9 cellular contexts compared by ENCODE assay signal in the genomic region with DNA sequence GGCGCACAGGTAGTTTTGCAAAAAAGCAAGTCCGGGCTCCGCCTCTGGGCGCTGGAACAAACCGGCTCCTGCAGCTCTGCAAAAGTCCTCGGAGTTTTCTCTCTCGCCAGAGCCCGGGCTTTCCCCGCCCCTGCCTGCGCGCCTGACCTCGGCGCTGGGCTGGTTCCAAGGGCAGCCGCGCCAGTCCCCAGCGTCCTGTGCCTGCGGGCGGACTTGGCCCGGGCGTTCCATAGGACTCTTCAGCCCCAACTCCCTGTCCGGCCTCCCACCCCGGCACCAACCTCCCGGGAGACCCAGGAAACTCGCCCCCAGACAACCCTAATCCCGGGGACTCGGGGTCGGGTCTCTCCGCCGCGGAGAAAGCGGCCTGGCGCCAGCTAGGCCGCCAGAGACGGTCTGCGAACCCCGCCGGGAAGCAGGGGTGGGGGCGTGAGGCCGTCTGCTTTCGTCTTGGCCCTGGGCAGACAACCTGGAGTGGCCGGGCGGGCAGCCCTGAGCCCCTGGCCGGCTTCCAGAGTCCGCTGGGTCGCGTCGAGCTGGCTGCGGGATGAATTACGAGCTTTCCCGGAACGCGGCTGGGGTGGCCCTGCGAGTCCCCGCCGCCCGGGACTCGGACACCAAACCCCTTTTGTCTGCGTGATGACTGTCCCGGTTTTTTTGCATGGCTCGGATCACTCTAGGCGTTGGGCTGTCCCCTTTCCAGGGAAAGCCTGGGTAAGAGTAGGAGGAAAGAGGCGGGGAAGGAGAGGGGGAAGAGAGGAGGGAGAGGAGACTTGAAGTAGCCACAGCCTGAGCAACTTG. TPM values are rescaled to one million over a fixed set of nuclear protein-coding genes. Genes with fewer than 3 reads are reported as not detected.
A peak's percentile ranks its signal among the peaks of the same experiment; 100 is the strongest.
DNase-seq lines count a peak whose midpoint lies in the region; ATAC-seq and TF ChIP-seq lines count a peak whose summit lies in the region.
"Had no signal": no experiment of that assay in that cellular context is flagged by ENCODE, and none has a peak within 500 bp of the region (broad histone marks: within the 10 kb centered on the region; RNA-seq: fewer than 3 reads in every experiment).

No MANE protein-coding gene starts in this region.

- H3K36me3 Mint-ChIP-seq in CD4-positive, alpha-beta memory T cell: peaks cover 0 to 7% of the 10 kb centered on the region in 2 donors
- no peaks in the 10 kb centered on the region for H3K36me3 Mint-ChIP-seq in CD4-positive, alpha-beta T cell (ENCODE audit: low read depth)
- H3K36me3 Mint-ChIP-seq: activated naive CD8-positive, alpha-beta T cell treated with anti-CD3 and anti-CD28 coated beads, Interleukin-2, amount 10 ng/mL, durations not matched to agents 7 days and 5 days had no signal

- no peak overlapping the region for H2AFZ ChIP-seq in parathyroid adenoma

- no peak overlapping the region for H3K27ac Mint-ChIP-seq in CD4-positive, alpha-beta memory T cell
- H3K27ac Mint-ChIP-seq in CD4-positive, alpha-beta T cell: no peak overlapping the region
- H3K27ac Mint-ChIP-seq: activated naive CD8-positive, alpha-beta T cell treated with anti-CD3 and anti-CD28 coated beads, Interleukin-2, amount 10 ng/mL, durations not matched to agents 7 days and 5 days had no signal

- ATAC-seq in RWPE2 (ENCODE audit: low read depth): peak; percentile 72
- peak; percentile 78 to 89 (median 86) for ATAC-seq in heart right ventricle
- no peak for ATAC-seq in GM21447 (IDR thresholded peaks at IDR 0.05; ENCODE audit: unreplicated experiment)
- no peak for ATAC-seq in CD4-positive, alpha-beta T cell (ENCODE audit: poor library complexity)

- no peaks in the 10 kb centered on the region for H3K79me2 ChIP-seq in parathyroid adenoma

- no peaks in the 10 kb centered on the region for H3K9me3 ChIP-seq in RWPE2 (ENCODE audit: severe bottlenecking)
- H3K9me3 ChIP-seq in heart right ventricle: peaks cover 0 to 9% (median 0%) of the 10 kb centered on the region in 11 donors
- H3K9me3 ChIP-seq in parathyroid adenoma (ENCODE audit: control insufficient read depth, low read length): no peaks in the 10 kb centered on the region
- no peaks in the 10 kb centered on the region for H3K9me3 ChIP-seq in CD4-positive, alpha-beta memory T cell (ENCODE audit: control insufficient read depth in 1 of 2, low read length in 2 of 2)
- no peaks in the 10 kb centered on the region for H3K9me3 ChIP-seq in CD4-positive, alpha-beta T cell (ENCODE audit: control insufficient read depth, low read length)

- H3K36me3 ChIP-seq in BJ (ENCODE audit: control insufficient read depth, insufficient read depth, low read length) (no peaks in the 10 kb centered on the region), RWPE2 (ENCODE audit: low read depth) (no peaks in the 10 kb centered on the region), heart right ventricle (peaks cover 0 to 8% (median 0%) of the 10 kb centered on the region in 9 donors), parathyroid adenoma (ENCODE audit: control insufficient read depth, insufficient read depth, low read length) (no peaks in the 10 kb centered on the region)
- H3K36me3 ChIP-seq in CD4-positive, alpha-beta memory T cell (ENCODE audit: insufficient read depth, low read length): no peaks in the 10 kb centered on the region

- H3K9me3 Mint-ChIP-seq in CD4-positive, alpha-beta memory T cell: peaks cover 0 to 23% (median 10%) of the 10 kb centered on the region in 8 donors
- no peaks in the 10 kb centered on the region for H3K9me3 Mint-ChIP-seq in CD4-positive, alpha-beta T cell

- 1% methylated on average over 56 to 62 of the region's 62 CpGs for WGBS in heart right ventricle, 2 donors

- H3K4me3 Mint-ChIP-seq in CD4-positive, alpha-beta memory T cell: no peak overlapping the region
- H3K4me3 Mint-ChIP-seq in CD4-positive, alpha-beta T cell: no peak overlapping the region
- H3K4me3 Mint-ChIP-seq: activated naive CD8-positive, alpha-beta T cell treated with anti-CD3 and anti-CD28 coated beads, Interleukin-2, amount 10 ng/mL, durations not matched to agents 7 days and 5 days had no signal

- no peaks in the 10 kb centered on the region for H3K4me1 ChIP-seq in RWPE2 (ENCODE audit: insufficient read depth, poor library complexity, severe bottlenecking)
- H3K4me1 ChIP-seq in heart right ventricle: peaks cover 0 to 14% (median 2%) of the 10 kb centered on the region in 9 donors
- H3K4me1 ChIP-seq in parathyroid adenoma: no peaks in the 10 kb centered on the region
- no peaks in the 10 kb centered on the region for H3K4me1 ChIP-seq in CD4-positive, alpha-beta memory T cell (ENCODE audit: insufficient read depth, low read length)

- H3K4me3 ChIP-seq in BJ (ENCODE audit: low read depth, low read length) (peak overlapping the region; percentile 64), RWPE2 (ENCODE audit: severe bottlenecking) (peak overlapping the region; percentile 30), heart right ventricle (peak overlapping the region; percentile 18 to 60 (median 52)), parathyroid adenoma (ENCODE audit: low read depth, low read length) (peak overlapping the region; percentile 11)
- no peak overlapping the region for H3K4me3 ChIP-seq in CD4-positive, alpha-beta memory T cell (ENCODE audit: low read length in 2 of 2)

- peaks cover 7 to 15% of the 10 kb centered on the region in 2 donors for H3K27me3 Mint-ChIP-seq in CD4-positive, alpha-beta memory T cell
- peaks cover 19% of the 10 kb centered on the region for H3K27me3 Mint-ChIP-seq in CD4-positive, alpha-beta T cell

- CTCF ChIA-PET in BJ (lab: Yijun Ruan, JAX): interaction anchor here (1.0 to 1.6 kb wide), 2 partner anchors 203 to 204 kb away, joined by 3 read pairs; no protein-coding TSS in a partner anchor
- CTCF ChIA-PET in CD4-positive, alpha-beta memory T cell (lab: Charles Lee; ENCODE audit: partially characterized antibody): no interaction called here
- CTCF ChIA-PET in CD4-positive, alpha-beta T cell (lab: Charles Lee): no interaction called here

- no peak overlapping the region for H3K9ac ChIP-seq in parathyroid adenoma

- H3K27ac ChIP-seq in RWPE2 (ENCODE audit: poor library complexity, severe bottlenecking) (no peak overlapping the region), heart right ventricle (peak overlapping the region in 9 of 10 donors; percentile 53 to 89 (median 80)), parathyroid adenoma (no peak overlapping the region)
- no peak overlapping the region for H3K27ac ChIP-seq in CD4-positive, alpha-beta memory T cell (ENCODE audit: low read depth, low read length)
- no peak overlapping the region for H3K27ac ChIP-seq in CD4-positive, alpha-beta T cell (ENCODE audit: low read depth, low read length)

- no peaks in the 10 kb centered on the region for H3K27me3 ChIP-seq in BJ (ENCODE audit: control insufficient read depth, insufficient read depth, low read length)
- no peaks in the 10 kb centered on the region for H3K27me3 ChIP-seq in RWPE2 (ENCODE audit: insufficient read depth, poor library complexity, severe bottlenecking)
- peaks cover 0 to 41% (median 0%) of the 10 kb centered on the region in 7 donors for H3K27me3 ChIP-seq in heart right ventricle
- H3K27me3 ChIP-seq in parathyroid adenoma (ENCODE audit: control insufficient read depth, insufficient read depth, low read length): no peaks in the 10 kb centered on the region
- no peaks in the 10 kb centered on the region for H3K27me3 ChIP-seq in CD4-positive, alpha-beta memory T cell (ENCODE audit: insufficient read depth, low read length)
- peaks cover 16% of the 10 kb centered on the region for H3K27me3 ChIP-seq in CD4-positive, alpha-beta T cell (ENCODE audit: control insufficient read depth, insufficient read depth, low read length)

- DNase-seq in BJ (ENCODE audit: low read depth) (no peak), RWPE2 (ENCODE audit: low spot score) (no peak), heart right ventricle (peak; percentile 22 to 68), HUDEP-2 (lab: John Stamatoyannopoulos, UW; ENCODE audit: unreplicated experiment in 76 of 76) (no peak)
- no peak for DNase-seq in CD4-positive, alpha-beta memory T cell
- DNase-seq in CD4-positive, alpha-beta T cell: no peak
- DNase-seq: activated naive CD8-positive, alpha-beta T cell treated with anti-CD3 and anti-CD28 coated beads, Interleukin-2, amount 10 ng/mL, durations not matched to agents 7 days and 5 days had no signal

- POLR2A ChIA-PET in BJ (lab: Charles Lee): interaction anchor here (0.6 kb wide), 1 partner anchor 132 kb away, joined by 3 read pairs; no protein-coding TSS in a partner anchor
- POLR2A ChIA-PET in CD4-positive, alpha-beta memory T cell (lab: Charles Lee; ENCODE audit: partially characterized antibody): no interaction called here
- POLR2A ChIA-PET in CD4-positive, alpha-beta T cell (lab: Charles Lee): no interaction called here

- H3K4me2 ChIP-seq in parathyroid adenoma (ENCODE audit: low read length): no peak overlapping the region

- intact Hi-C loops in heart right ventricle (cut with DNase I): loop anchor here in 1 of 10 donors (10.0 kb wide), 1 partner anchor 199 kb away; no protein-coding TSS in a partner anchor
- intact Hi-C loops in CD4-positive, alpha-beta memory T cell (cut with micrococcal nuclease): no loop called here
- intact Hi-C loops in CD4-positive, alpha-beta T cell (cut with DNase I, micrococcal nuclease): no loop called here

- TF ChIP-seq CTCF in BJ (IDR thresholded peaks at IDR 0.05; ENCODE audit: insufficient read depth, low read depth, low read length) (no peak), RWPE2 (IDR thresholded peaks at IDR 0.05; ENCODE audit: poor library complexity, severe bottlenecking) (no peak), heart right ventricle (IDR thresholded peaks at IDR 0.05) (no peak), parathyroid adenoma (IDR thresholded peaks at IDR 0.05) (no peak)
- TF ChIP-seq CTCF in CD4-positive, alpha-beta T cell (IDR thresholded peaks at IDR 0.05): no peak

- H3K4me1 Mint-ChIP-seq in CD4-positive, alpha-beta memory T cell: no peaks in the 10 kb centered on the region
- no peaks in the 10 kb centered on the region for H3K4me1 Mint-ChIP-seq in CD4-positive, alpha-beta T cell (ENCODE audit: low read depth)
- H3K4me1 Mint-ChIP-seq: activated naive CD8-positive, alpha-beta T cell treated with anti-CD3 and anti-CD28 coated beads, Interleukin-2, amount 10 ng/mL, durations not matched to agents 7 days and 5 days had no signal

RNA-seq across cellular contexts. Expression of gene MXRA5, which starts 1.0 kb away (rescaled TPM):
- polyA plus RNA-seq in BJ (2011; rRNA removed): 35.1 and 36.5 TPM in 2 replicates
- polyA minus RNA-seq in BJ (2011; rRNA and poly(A)+ RNA removed): 22.3 and 35.3 TPM in 2 replicates
- total RNA-seq in heart right ventricle: 10 to 100 TPM in 6 of 10 donors, 1 to 10 TPM in 2, under 1 TPM in 2; 0.67 to 44.2 (median 11.8) TPM
- under 1 TPM; 0.15 to 0.75 TPM for polyA plus RNA-seq in heart right ventricle
- not detected for total RNA-seq in CD4-positive, alpha-beta memory T cell
- polyA plus RNA-seq in CD4-positive, alpha-beta memory T cell: not detected
- total RNA-seq in CD4-positive, alpha-beta T cell: not detected
- total RNA-seq: activated naive CD8-positive, alpha-beta T cell treated with anti-CD3 and anti-CD28 coated beads, Interleukin-2, amount 10 ng/mL, durations not matched to agents 7 days and 5 days had no signal

Comparison
In these comparisons a context has a peak if more than half of its experiments do, and no peak if none do; other contexts are left out.
1. DNase-seq: peak in heart right ventricle (2 of 2); none in BJ (single experiment), RWPE2 (single experiment), CD4-positive, alpha-beta memory T cell (0 of 5), HUDEP-2 (0 of 76) and CD4-positive, alpha-beta T cell (0 of 10).
2. H3K4me3 ChIP-seq: peak in BJ (single experiment), RWPE2 (single experiment), heart right ventricle (10 of 10) and parathyroid adenoma (single experiment); none in CD4-positive, alpha-beta memory T cell (0 of 2).
3. ATAC-seq: peak in RWPE2 (single experiment) and heart right ventricle (8 of 8); none in GM21447 (single experiment) and CD4-positive, alpha-beta T cell (single experiment).
4. H3K27ac ChIP-seq: peak in heart right ventricle (9 of 10); none in RWPE2 (single experiment), parathyroid adenoma (single experiment), CD4-positive, alpha-beta memory T cell (single experiment) and CD4-positive, alpha-beta T cell (single experiment).